1 cellular context compared by ENCODE assay signal in the genomic region with DNA sequence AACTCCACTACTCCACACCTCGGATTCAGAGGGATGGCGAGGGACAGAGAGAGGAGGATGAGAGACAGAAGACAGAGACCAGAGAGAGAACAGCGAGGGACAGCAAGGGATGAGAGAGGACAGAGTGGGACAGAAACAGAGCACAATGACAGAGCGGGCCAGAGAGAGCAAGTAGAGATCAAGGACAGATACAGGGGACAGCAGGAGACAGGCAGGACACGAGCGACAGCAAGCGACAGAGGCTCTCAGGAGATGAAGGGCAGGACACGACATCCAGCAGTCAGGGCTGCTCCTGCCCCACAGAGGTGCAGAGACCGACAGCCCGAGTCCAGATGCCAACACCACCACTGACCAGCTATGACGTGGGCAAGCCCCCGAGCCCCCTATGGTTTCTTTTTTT.
TF ChIP-seq lines count a peak whose summit lies in the region.

No MANE protein-coding gene starts in this region.

TF ChIP-seq in HepG2, 621 proteins besides CTCF, POLR2A, EP300 and RAD21:
- TF ChIP-seq EZH2 (conservative IDR thresholded peaks at IDR 0.05; ENCODE audit: low read depth, low read length) (no peak), ZNF292 (CRISPR knock-in tag; IDR thresholded peaks at IDR 0.05; ENCODE audit: borderline replicate concordance, low read depth) (no peak), ZNF709 (CRISPR knock-in tag; IDR thresholded peaks at IDR 0.05) (no peak), ZBTB38 (CRISPR knock-in tag; IDR thresholded peaks at IDR 0.05) (peak; percentile 45; the same call in 1 of the 2 replicates), ZNF496 (CRISPR knock-in tag; IDR thresholded peaks at IDR 0.05; ENCODE audit: insufficient replicate concordance) (no peak), TBX3 (IDR thresholded peaks at IDR 0.05; ENCODE audit: borderline replicate concordance) (no peak), NCOA5 (CRISPR knock-in tag; IDR thresholded peaks at IDR 0.05) (no peak)
- TF ChIP-seq, protein P1, sequence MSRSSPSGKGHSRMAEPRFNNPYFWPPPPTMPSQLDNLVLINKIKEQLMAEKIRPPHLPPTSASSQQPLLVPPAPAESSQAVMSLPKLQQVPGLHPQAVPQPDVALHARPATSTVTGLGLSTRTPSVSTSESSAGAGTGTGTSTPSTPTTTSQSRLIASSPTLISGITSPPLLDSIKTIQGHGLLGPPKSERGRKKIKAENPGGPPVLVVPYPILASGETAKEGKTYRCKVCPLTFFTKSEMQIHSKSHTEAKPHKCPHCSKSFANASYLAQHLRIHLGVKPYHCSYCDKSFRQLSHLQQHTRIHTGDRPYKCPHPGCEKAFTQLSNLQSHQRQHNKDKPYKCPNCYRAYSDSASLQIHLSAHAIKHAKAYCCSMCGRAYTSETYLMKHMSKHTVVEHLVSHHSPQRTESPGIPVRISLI (CRISPR knock-in tag; IDR thresholded peaks at IDR 0.05; ENCODE audit: borderline replicate concordance), result no peak
- TF ChIP-seq, protein P2, sequence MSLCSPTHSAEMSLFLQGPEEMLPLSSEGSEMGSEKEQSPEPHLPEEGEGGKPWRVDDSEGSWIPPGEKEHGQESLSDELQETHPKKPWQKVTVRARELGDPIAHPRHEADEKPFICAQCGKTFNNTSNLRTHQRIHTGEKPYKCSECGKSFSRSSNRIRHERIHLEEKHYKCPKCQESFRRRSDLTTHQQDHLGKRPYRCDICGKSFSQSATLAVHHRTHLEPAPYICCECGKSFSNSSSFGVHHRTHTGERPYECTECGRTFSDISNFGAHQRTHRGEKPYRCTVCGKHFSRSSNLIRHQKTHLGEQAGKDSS (CRISPR knock-in tag; IDR thresholded peaks at IDR 0.05; ENCODE audit: borderline replicate concordance, low read depth), result no peak
- TF ChIP-seq, protein P3, sequence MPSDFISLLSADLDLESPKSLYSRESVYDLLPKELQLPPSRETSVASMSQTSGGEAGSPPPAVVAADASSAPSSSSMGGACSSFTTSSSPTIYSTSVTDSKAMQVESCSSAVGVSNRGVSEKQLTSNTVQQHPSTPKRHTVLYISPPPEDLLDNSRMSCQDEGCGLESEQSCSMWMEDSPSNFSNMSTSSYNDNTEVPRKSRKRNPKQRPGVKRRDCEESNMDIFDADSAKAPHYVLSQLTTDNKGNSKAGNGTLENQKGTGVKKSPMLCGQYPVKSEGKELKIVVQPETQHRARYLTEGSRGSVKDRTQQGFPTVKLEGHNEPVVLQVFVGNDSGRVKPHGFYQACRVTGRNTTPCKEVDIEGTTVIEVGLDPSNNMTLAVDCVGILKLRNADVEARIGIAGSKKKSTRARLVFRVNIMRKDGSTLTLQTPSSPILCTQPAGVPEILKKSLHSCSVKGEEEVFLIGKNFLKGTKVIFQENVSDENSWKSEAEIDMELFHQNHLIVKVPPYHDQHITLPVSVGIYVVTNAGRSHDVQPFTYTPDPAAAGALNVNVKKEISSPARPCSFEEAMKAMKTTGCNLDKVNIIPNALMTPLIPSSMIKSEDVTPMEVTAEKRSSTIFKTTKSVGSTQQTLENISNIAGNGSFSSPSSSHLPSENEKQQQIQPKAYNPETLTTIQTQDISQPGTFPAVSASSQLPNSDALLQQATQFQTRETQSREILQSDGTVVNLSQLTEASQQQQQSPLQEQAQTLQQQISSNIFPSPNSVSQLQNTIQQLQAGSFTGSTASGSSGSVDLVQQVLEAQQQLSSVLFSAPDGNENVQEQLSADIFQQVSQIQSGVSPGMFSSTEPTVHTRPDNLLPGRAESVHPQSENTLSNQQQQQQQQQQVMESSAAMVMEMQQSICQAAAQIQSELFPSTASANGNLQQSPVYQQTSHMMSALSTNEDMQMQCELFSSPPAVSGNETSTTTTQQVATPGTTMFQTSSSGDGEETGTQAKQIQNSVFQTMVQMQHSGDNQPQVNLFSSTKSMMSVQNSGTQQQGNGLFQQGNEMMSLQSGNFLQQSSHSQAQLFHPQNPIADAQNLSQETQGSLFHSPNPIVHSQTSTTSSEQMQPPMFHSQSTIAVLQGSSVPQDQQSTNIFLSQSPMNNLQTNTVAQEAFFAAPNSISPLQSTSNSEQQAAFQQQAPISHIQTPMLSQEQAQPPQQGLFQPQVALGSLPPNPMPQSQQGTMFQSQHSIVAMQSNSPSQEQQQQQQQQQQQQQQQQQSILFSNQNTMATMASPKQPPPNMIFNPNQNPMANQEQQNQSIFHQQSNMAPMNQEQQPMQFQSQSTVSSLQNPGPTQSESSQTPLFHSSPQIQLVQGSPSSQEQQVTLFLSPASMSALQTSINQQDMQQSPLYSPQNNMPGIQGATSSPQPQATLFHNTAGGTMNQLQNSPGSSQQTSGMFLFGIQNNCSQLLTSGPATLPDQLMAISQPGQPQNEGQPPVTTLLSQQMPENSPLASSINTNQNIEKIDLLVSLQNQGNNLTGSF (CRISPR knock-in tag; IDR thresholded peaks at IDR 0.05), result 0 out of 2 replicates have a peak, but pooled peaks have one; percentile 16
TF ChIP-seq in HepG2: peak in this region for 2.
